Comparison of ENCODE assay signal across 9 cellular contexts in the genomic region with DNA sequence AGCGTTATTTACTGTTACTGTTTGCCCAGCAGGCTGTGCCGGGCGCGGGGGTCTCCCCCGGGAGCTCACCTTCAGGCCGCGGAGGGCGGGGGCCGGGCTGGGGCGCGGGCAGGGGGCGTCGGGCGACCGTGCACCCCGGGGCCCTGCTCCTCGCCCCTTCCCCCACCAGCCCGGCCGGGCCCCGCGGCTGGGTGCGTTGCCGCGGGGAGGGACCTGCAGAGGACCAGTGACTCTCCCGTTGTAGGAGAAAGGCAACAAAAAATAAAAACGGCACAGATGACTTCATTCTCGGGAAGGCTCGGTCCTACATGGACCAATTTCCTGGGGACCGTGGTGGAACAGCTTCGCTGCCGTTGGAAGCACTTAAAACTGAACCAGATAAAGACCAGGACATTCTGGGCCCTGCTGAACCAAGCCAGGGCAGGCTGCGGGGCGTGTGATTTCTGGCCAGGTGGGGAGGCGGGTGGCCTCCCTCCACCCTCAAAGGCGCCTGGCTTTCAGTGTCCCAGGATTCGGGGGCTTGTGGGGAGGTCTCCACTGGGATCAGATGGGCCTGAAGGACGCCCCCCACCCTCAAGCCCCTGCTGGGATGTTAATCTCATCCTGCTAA. TPM values are rescaled to one million over a fixed set of nuclear protein-coding genes. Genes with fewer than 3 reads are reported as not detected.
DNase-seq lines count a peak whose midpoint lies in the region; ATAC-seq and TF ChIP-seq lines count a peak whose summit lies in the region.
"Had no signal": no experiment of that assay in that cellular context is flagged by ENCODE, and none has a peak within 500 bp of the region (broad histone marks: within the 10 kb centered on the region; RNA-seq: fewer than 3 reads in every experiment).

No MANE protein-coding gene starts in this region.

- peak overlapping the region; percentile 57 for H3K23ac ChIP-seq in mesendoderm (ENCODE audit: low read length)

- H3K27ac Mint-ChIP-seq in stimulated activated naive CD8-positive, alpha-beta T cell treated with anti-CD3 and anti-CD28 coated beads, Interleukin-15, Interleukin-2, amounts not matched to agents 100 ng/mL and 50 ng/mL, for 24 hours, result no peak overlapping the region

- peak overlapping the region; percentile 96 for H2BK5ac ChIP-seq in mesendoderm (ENCODE audit: low read length)

- peak overlapping the region; percentile 92 for H3K56ac ChIP-seq in mesendoderm (ENCODE audit: low read length)

- peak overlapping the region; percentile 9 for H2BK15ac ChIP-seq in mesendoderm (replicated peaks; ENCODE audit: low read depth)

- H3K4me1 ChIP-seq in colonic mucosa, result peaks cover 9% of the 10 kb centered on the region
- H3K4me1 ChIP-seq in mesendoderm (ENCODE audit: control insufficient read depth, low read depth, low read length), result peaks cover 3% of the 10 kb centered on the region

- intact Hi-C loops in colonic mucosa (cut with DNase I), result no loop called here

- H4K5ac ChIP-seq in mesendoderm (ENCODE audit: low read length), result no peak overlapping the region

- H3K4me3 ChIP-seq in colonic mucosa, result no peak overlapping the region
- no peak overlapping the region for H3K4me3 ChIP-seq in mesendoderm (ENCODE audit: low read length)

- no peaks in the 10 kb centered on the region for H3K9me3 ChIP-seq in colonic mucosa

- no peak for TF ChIP-seq CTCF in colonic mucosa (IDR thresholded peaks at IDR 0.05)

- no peak overlapping the region for H2AK5ac ChIP-seq in mesendoderm (ENCODE audit: low read length)

- no peak for ATAC-seq in stimulated activated naive CD8-positive, alpha-beta T cell treated with anti-CD3 and anti-CD28 coated beads, Interleukin-15, Interleukin-2, amounts not matched to agents 100 U/mL and 50 U/mL, for 24 hours
- ATAC-seq in GM18498 (IDR thresholded peaks at IDR 0.05; ENCODE audit: unreplicated experiment), result no peak
- no peak for ATAC-seq in HG03439 (IDR thresholded peaks at IDR 0.05; ENCODE audit: unreplicated experiment)
- ATAC-seq in HG02970 (IDR thresholded peaks at IDR 0.05; ENCODE audit: low FRiP score, unreplicated experiment), result no peak

- peaks cover 13% of the 10 kb centered on the region for H3K27me3 Mint-ChIP-seq in stimulated activated naive CD8-positive, alpha-beta T cell treated with anti-CD3 and anti-CD28 coated beads, Interleukin-15, Interleukin-2, amounts not matched to agents 100 ng/mL and 50 ng/mL, for 24 hours

- peak overlapping the region; percentile 89 for H2BK120ac ChIP-seq in mesendoderm (ENCODE audit: low read depth, low read length)

- no peaks in the 10 kb centered on the region for H3K36me3 Mint-ChIP-seq in stimulated activated naive CD8-positive, alpha-beta T cell treated with anti-CD3 and anti-CD28 coated beads, Interleukin-15, Interleukin-2, amounts not matched to agents 100 ng/mL and 50 ng/mL, for 24 hours (ENCODE audit: low read depth)

- H3K79me1 ChIP-seq in mesendoderm (ENCODE audit: low read length), result no peaks in the 10 kb centered on the region

- H3K27ac ChIP-seq in colonic mucosa (peak overlapping the region; percentile 36), mesendoderm (ENCODE audit: low read depth, low read length) (peak overlapping the region; percentile 97)

- no peaks in the 10 kb centered on the region for H3K9me3 Mint-ChIP-seq in stimulated activated naive CD8-positive, alpha-beta T cell treated with anti-CD3 and anti-CD28 coated beads, Interleukin-15, Interleukin-2, amounts not matched to agents 100 ng/mL and 50 ng/mL, for 24 hours

- H3K9ac ChIP-seq in colonic mucosa (ENCODE audit: low read depth in 2 of 2, low read length in 2 of 2) (peak overlapping the region in 1 of 2 donors; percentile 26), mesendoderm (ENCODE audit: low read length) (peak overlapping the region; percentile 72)

- H3K27me3 ChIP-seq in colonic mucosa (no peaks in the 10 kb centered on the region), mesendoderm (ENCODE audit: insufficient read depth, low read length, poor library complexity) (no peaks in the 10 kb centered on the region)

- H3K4ac ChIP-seq in mesendoderm (ENCODE audit: low read depth, low read length), result peak overlapping the region; percentile 100

- DNase-seq in stimulated activated naive CD8-positive, alpha-beta T cell treated with anti-CD3 and anti-CD28 coated beads, Interleukin-15, Interleukin-2, amounts not matched to agents 100 U/mL and 50 U/mL, for 24 hours, result no peak
- no peak for DNase-seq in colonic mucosa
- DNase-seq in mesendoderm, result peak; percentile 72
- DNase-seq in stimulated activated CD8-positive, alpha-beta memory T cell treated with anti-CD3 and anti-CD28 coated beads, Interleukin-4, amount 100 ng/mL, for 48 hours, result no peak

- peak overlapping the region; percentile 45 for H3K4me3 Mint-ChIP-seq in stimulated activated naive CD8-positive, alpha-beta T cell treated with anti-CD3 and anti-CD28 coated beads, Interleukin-15, Interleukin-2, amounts not matched to agents 100 ng/mL and 50 ng/mL, for 24 hours

- H3K36me3 ChIP-seq in colonic mucosa (no peaks in the 10 kb centered on the region), mesendoderm (ENCODE audit: control insufficient read depth, insufficient read depth, low read length) (no peaks in the 10 kb centered on the region)

- no peak overlapping the region for H3K4me2 ChIP-seq in mesendoderm (ENCODE audit: low read length)

- peaks cover 6% of the 10 kb centered on the region for H3K4me1 Mint-ChIP-seq in stimulated activated naive CD8-positive, alpha-beta T cell treated with anti-CD3 and anti-CD28 coated beads, Interleukin-15, Interleukin-2, amounts not matched to agents 100 ng/mL and 50 ng/mL, for 24 hours (ENCODE audit: low read depth)

- no peaks in the 10 kb centered on the region for H3K79me2 ChIP-seq in mesendoderm (ENCODE audit: control insufficient read depth, insufficient read depth, low read length)

- WGBS in mesendoderm (ENCODE audit: extremely low coverage, insufficient coverage, low lambda C conversion rate), result no CpG with 5 or more reads among the region's 37 CpGs

- peak overlapping the region; percentile 98 for H3K18ac ChIP-seq in mesendoderm (ENCODE audit: low read length)

- H4K8ac ChIP-seq in mesendoderm (ENCODE audit: low read depth, low read length), result peak overlapping the region; percentile 42

RNA-seq across cellular contexts. Expression of gene IGLL1, which starts 57.3 kb away (rescaled TPM):
- total RNA-seq in colonic mucosa, result not detected
- polyA plus RNA-seq in mesendoderm (2013, experiment 1 of 2), result not detected
- polyA plus RNA-seq in mesendoderm (2013, experiment 2 of 2), result not detected
- total RNA-seq: skeletal muscle tissue had no signal
